Comparison of ENCODE assay signal across 1 cellular context in genomic region chr7:139976055-139976837, GRCh38.
TF ChIP-seq lines count a peak whose summit lies in the region.

No MANE protein-coding gene starts in this region.

TF ChIP-seq in K562, 482 proteins besides CTCF, POLR2A, EP300 and RAD21 (continued from another document):
- TF ChIP-seq HNRNPLL (IDR thresholded peaks at IDR 0.05; ENCODE audit: low read depth, low read length, poor library complexity, severe bottlenecking) (no peak), ZFP1 (CRISPR knock-in tag; IDR thresholded peaks at IDR 0.05) (no peak), FUS (optimal IDR thresholded peaks at IDR 0.05; ENCODE audit: low read depth, low read length) (no peak), MYBL2 (IDR thresholded peaks at IDR 0.05; ENCODE audit: low read depth) (no peak), MYBL2 (CRISPR knock-in tag; IDR thresholded peaks at IDR 0.05; ENCODE audit: borderline replicate concordance) (no peak), XRCC5 (IDR thresholded peaks at IDR 0.05; ENCODE audit: low read depth, low read length) (0 out of 2 replicates have a peak, but pooled peaks have one; percentile 18), CAMTA2 (CRISPR knock-in tag; conservative IDR thresholded peaks at IDR 0.05) (no peak), E2F1 (CRISPR knock-in tag; IDR thresholded peaks at IDR 0.05) (no peak), ZNF511 (CRISPR knock-in tag; IDR thresholded peaks at IDR 0.05) (no peak), ZKSCAN3 (CRISPR knock-in tag; IDR thresholded peaks at IDR 0.05) (no peak), ZNF592 (IDR thresholded peaks at IDR 0.05) (0 out of 2 replicates have a peak, but pooled peaks have one; percentile 3), ZBTB11 (CRISPR knock-in tag; IDR thresholded peaks at IDR 0.05) (peak in 1 of 3 experiments; percentile 10; a peak in 1 of 6 replicates), KAT7 (CRISPR knock-in tag; IDR thresholded peaks at IDR 0.05; ENCODE audit: borderline replicate concordance) (no peak), ZNF280A (IDR thresholded peaks at IDR 0.05; ENCODE audit: low read depth, partially characterized antibody) (no peak), TRIM24 (IDR thresholded peaks at IDR 0.05) (no peak), C11orf30 (IDR thresholded peaks at IDR 0.05; ENCODE audit: low read depth) (no peak), ELK1 (CRISPR knock-in tag; IDR thresholded peaks at IDR 0.05) (no peak), ZNF263 (CRISPR knock-in tag; IDR thresholded peaks at IDR 0.05; ENCODE audit: borderline replicate concordance) (no peak), POLR3G (IDR thresholded peaks at IDR 0.05; ENCODE audit: extremely low read depth, insufficient read length, insufficient replicate concordance) (no peak), CREM (IDR thresholded peaks at IDR 0.05; ENCODE audit: low read depth) (no peak), HDGF (IDR thresholded peaks at IDR 0.05) (no peak), ETS2 (tag; IDR thresholded peaks at IDR 0.05; ENCODE audit: borderline replicate concordance, poor library complexity, severe bottlenecking) (no peak), TEAD1 (CRISPR knock-in tag; IDR thresholded peaks at IDR 0.05) (peak in 1 of 2 experiments; percentile 70; a peak in 1 of 4 replicates), ATF7 (IDR thresholded peaks at IDR 0.05) (no peak), GTF2A2 (tag; IDR thresholded peaks at IDR 0.05) (0 out of 2 replicates have a peak, but pooled peaks have one; percentile 3), MAZ (CRISPR knock-in tag; conservative IDR thresholded peaks at IDR 0.05 in 1 of 2, IDR thresholded peaks at IDR 0.05 in 1 of 2) (0 out of 4 replicates have a peak, but pooled peaks of 1 of the 2 experiments have one; percentile 25), PCBP2 (IDR thresholded peaks at IDR 0.05; ENCODE audit: low read depth, low read length, poor library complexity, severe bottlenecking) (no peak), ZNF830 (CRISPR knock-in tag; IDR thresholded peaks at IDR 0.05) (no peak), E2F6 (IDR thresholded peaks at IDR 0.05; ENCODE audit: borderline replicate concordance in 1 of 2, extremely low read depth in 1 of 2, insufficient read depth in 1 of 2, insufficient read length in 1 of 2, low read depth in 1 of 2, low read length in 1 of 2, poor library complexity in 1 of 2, severe bottlenecking in 1 of 2) (peak in 1 of 2 experiments; percentile 11), ZNF324 (CRISPR knock-in tag; IDR thresholded peaks at IDR 0.05) (no peak), ZNF395 (CRISPR knock-in tag; IDR thresholded peaks at IDR 0.05) (peak; percentile 49; the same call in 1 of the 2 replicates), ZFX (CRISPR knock-in tag; IDR thresholded peaks at IDR 0.05) (peak; percentile 80), NKRF (IDR thresholded peaks at IDR 0.05; ENCODE audit: borderline replicate concordance) (no peak), MLLT1 (IDR thresholded peaks at IDR 0.05) (0 out of 4 replicates have a peak, but pooled peaks of 1 of the 2 experiments have one; percentile 30), BCL6 (CRISPR knock-in tag; IDR thresholded peaks at IDR 0.05) (no peak)
